ENCODE assay signal across 9 cellular contexts in genomic region chr15:67915374-67916050, GRCh38.
DNase-seq lines count a peak whose midpoint lies in the region; TF ChIP-seq lines count a peak whose summit lies in the region.
"Had no signal": no experiment of that assay in that cellular context is flagged by ENCODE, and none has a peak within 500 bp of the region (broad histone marks: within the 10 kb centered on the region; RNA-seq: fewer than 3 reads in every experiment).

No MANE protein-coding gene starts in this region.

- no peaks in the 10 kb centered on the region for H4K20me1 ChIP-seq in Karpas-422 (ENCODE audit: insufficient read depth, low read depth, low read length)

- no peak for TF ChIP-seq CTCF in VCaP (conservative IDR thresholded peaks at IDR 0.05)
- no peak for TF ChIP-seq CTCF in brain microvascular endothelial cell (IDR thresholded peaks at IDR 0.05; ENCODE audit: low read depth, low read length, missing control alignments)

- H3K9me3 ChIP-seq in skeletal muscle tissue (ENCODE audit: control insufficient read depth in 3 of 3, low read length in 3 of 3) (peaks cover 0 to 2% (median 0%) of the 10 kb centered on the region in 3 donors), Karpas-422 (ENCODE audit: low read length) (no peaks in the 10 kb centered on the region)

- H3K9me2 ChIP-seq in Karpas-422 (replicated peaks; ENCODE audit: insufficient read depth, low read length), result no peaks in the 10 kb centered on the region

- H3K4me1 ChIP-seq in skeletal muscle tissue (ENCODE audit: control insufficient read depth in 3 of 3, insufficient read depth in 3 of 3, low read length in 3 of 3) (peaks cover 25 to 31% (median 25%) of the 10 kb centered on the region in 3 donors), Karpas-422 (ENCODE audit: low read length) (0 out of 2 replicates have a peak, but pooled peaks cover 4% of the 10 kb centered on the region)

- H3K79me2 ChIP-seq in Karpas-422 (ENCODE audit: low read length), result no peaks in the 10 kb centered on the region

- no peaks in the 10 kb centered on the region for H3K36me3 ChIP-seq in skeletal muscle tissue (ENCODE audit: control insufficient read depth in 3 of 3, insufficient read depth in 3 of 3, low read length in 3 of 3)
- H3K36me3 ChIP-seq in Karpas-422 (ENCODE audit: insufficient read depth, low read length), result no peaks in the 10 kb centered on the region
- no peaks in the 10 kb centered on the region for H3K36me3 ChIP-seq in brain microvascular endothelial cell (replicated peaks)

- peak overlapping the region in 2 of 3 donors; percentile 27 to 47 for H3K9ac ChIP-seq in skeletal muscle tissue (ENCODE audit: low read depth in 1 of 3, low read length in 3 of 3)
- H3K9ac ChIP-seq in Karpas-422 (ENCODE audit: low read length), result no peak overlapping the region

- H3K4me2 ChIP-seq in Karpas-422 (ENCODE audit: low read depth, low read length, poor library complexity, severe bottlenecking), result no peak overlapping the region

- H3K4me3 ChIP-seq in skeletal muscle tissue (ENCODE audit: low read length in 3 of 3) (peak overlapping the region; percentile 6 to 32 (median 19)), Karpas-422 (ENCODE audit: low read length) (no peak overlapping the region), brain microvascular endothelial cell (ENCODE audit: low read depth, low read length) (no peak overlapping the region)

- H3K27me3 ChIP-seq in skeletal muscle tissue (ENCODE audit: control insufficient read depth in 3 of 3, insufficient read depth in 3 of 3, low read length in 3 of 3) (no peaks in the 10 kb centered on the region), Karpas-422 (ENCODE audit: low read length) (no peaks in the 10 kb centered on the region), brain microvascular endothelial cell (replicated peaks) (no peaks in the 10 kb centered on the region)

- DNase-seq in LoVo (ENCODE audit: low spot score), result peak; percentile 54
- DNase-seq in hypothalamus (lab: John Stamatoyannopoulos, UW), result peak in 39 of 51 donors; percentile 2 to 61 (median 19)
- no peak for DNase-seq in Karpas-422
- no peak for DNase-seq in GM19240 (ENCODE audit: insufficient read length, low spot score)
- no peak for DNase-seq in NCI-H128 (lab: John Stamatoyannopoulos, UW; ENCODE audit: unreplicated experiment)
- no peak for DNase-seq in brain microvascular endothelial cell

- in situ Hi-C loops in brain microvascular endothelial cell (cut with HindIII; ENCODE audit: low pct_ligation_motif_present, low sequenced_read_pairs), result no loop called here

- no peak overlapping the region for H2AFZ ChIP-seq in Karpas-422 (ENCODE audit: low read length)

- H3K27ac ChIP-seq in VCaP, result peak overlapping the region; percentile 99
- peak overlapping the region; percentile 88 for H3K27ac ChIP-seq in skeletal muscle tissue (ENCODE audit: low read depth, low read length)
- H3K27ac ChIP-seq in Karpas-422 (ENCODE audit: low read length), result no peak overlapping the region
- no peak overlapping the region for H3K27ac ChIP-seq in brain microvascular endothelial cell
- H3K27ac ChIP-seq: RWPE1 had no signal

Comparison
In these comparisons a context has a peak if more than half of its experiments do, and no peak if none do; other contexts are left out.
1. DNase-seq: peak in LoVo (single experiment) and hypothalamus (39 of 51); none in Karpas-422 (single experiment), GM19240 (single experiment), NCI-H128 (single experiment) and brain microvascular endothelial cell (single experiment).
2. H3K27ac ChIP-seq: peak in VCaP (single experiment) and skeletal muscle tissue (single experiment); none in Karpas-422 (single experiment) and brain microvascular endothelial cell (single experiment).
3. H3K4me3 ChIP-seq: peak in skeletal muscle tissue (3 of 3); none in Karpas-422 (single experiment) and brain microvascular endothelial cell (single experiment).